ENCODE assay signal across 1 cellular context in genomic region chr14:35808658-35809563, GRCh38.
TF ChIP-seq lines count a peak whose summit lies in the region.
"Not testable (repeated sequence)": the region's sequence is repeated elsewhere in the genome, so short reads cannot be mapped to it uniquely, and the experiment has no call there.

Gene RALGAPA1 (minus strand): TSS chr14:35809295. CDS start chr14:35808835, 460 bp downstream.

TF ChIP-seq in HepG2, 621 proteins besides CTCF, POLR2A, EP300 and RAD21 (continued from another document and continues in another):
- TF ChIP-seq ZNF232 (CRISPR knock-in tag; IDR thresholded peaks at IDR 0.05; ENCODE audit: borderline replicate concordance) (peak; percentile 83; the same call in 1 of the 2 replicates), ZNF788 (CRISPR knock-in tag; IDR thresholded peaks at IDR 0.05; ENCODE audit: borderline replicate concordance) (peak; percentile 97), ZBTB26 (CRISPR knock-in tag; IDR thresholded peaks at IDR 0.05; ENCODE audit: borderline replicate concordance) (peak; percentile 89), ZNF770 (CRISPR knock-in tag; IDR thresholded peaks at IDR 0.05) (peak; percentile 87), SMAD9 (CRISPR knock-in tag; IDR thresholded peaks at IDR 0.05) (peak; percentile 39; the same call in 1 of the 2 replicates), ZNF605 (CRISPR knock-in tag; IDR thresholded peaks at IDR 0.05) (peak; percentile 85), NR2F6 (CRISPR knock-in tag; IDR thresholded peaks at IDR 0.05) (peak; percentile 73), SP1 (CRISPR knock-in tag; IDR thresholded peaks at IDR 0.05) (peak; percentile 70), ATF2 (CRISPR knock-in tag; IDR thresholded peaks at IDR 0.05) (peak; percentile 99), ZMYM4 (CRISPR knock-in tag; IDR thresholded peaks at IDR 0.05) (peak; percentile 98), ZBTB2 (CRISPR knock-in tag; IDR thresholded peaks at IDR 0.05; ENCODE audit: low read depth) (peak; percentile 79), SOX5 (CRISPR knock-in tag; IDR thresholded peaks at IDR 0.05; ENCODE audit: borderline replicate concordance) (peak; percentile 64), NONO (CRISPR knock-in tag; conservative IDR thresholded peaks at IDR 0.05) (peak; percentile 98), ZNF124 (CRISPR knock-in tag; IDR thresholded peaks at IDR 0.05) (peak; percentile 59), SKI (IDR thresholded peaks at IDR 0.05; ENCODE audit: partially characterized antibody) (peak; percentile 67), HNF4A (CRISPR knock-in tag; IDR thresholded peaks at IDR 0.05) (peak; percentile 50), NFKBIZ (CRISPR knock-in tag; IDR thresholded peaks at IDR 0.05) (peak; percentile 95), MYC (CRISPR knock-in tag; IDR thresholded peaks at IDR 0.05; ENCODE audit: borderline replicate concordance) (peak; percentile 85), CHCHD3 (CRISPR knock-in tag; IDR thresholded peaks at IDR 0.05) (peak; percentile 91), RBM39 (IDR thresholded peaks at IDR 0.05; ENCODE audit: low read depth, low read length, poor library complexity, severe bottlenecking) (peak; percentile 100), ZNF136 (CRISPR knock-in tag; IDR thresholded peaks at IDR 0.05; ENCODE audit: low read depth) (peak; percentile 89), HNF1A (CRISPR knock-in tag; IDR thresholded peaks at IDR 0.05; ENCODE audit: borderline replicate concordance) (peak; percentile 72; the same call in 1 of the 2 replicates), MXD3 (CRISPR knock-in tag; IDR thresholded peaks at IDR 0.05) (peak; percentile 94), KDM3A (CRISPR knock-in tag; IDR thresholded peaks at IDR 0.05; ENCODE audit: low read depth) (peak; percentile 60), ZNF609 (CRISPR knock-in tag; IDR thresholded peaks at IDR 0.05; ENCODE audit: borderline replicate concordance) (peak; percentile 78), RFXAP (CRISPR knock-in tag; IDR thresholded peaks at IDR 0.05; ENCODE audit: borderline replicate concordance) (peak; percentile 96; the same call in 1 of the 2 replicates), ZFAT (CRISPR knock-in tag; conservative IDR thresholded peaks at IDR 0.05) (peak; percentile 77; the same call in 1 of the 2 replicates), BRD4 (CRISPR knock-in tag; IDR thresholded peaks at IDR 0.05) (peak; percentile 98), IRF1 (CRISPR knock-in tag; IDR thresholded peaks at IDR 0.05; ENCODE audit: low read depth) (peak; percentile 21; the same call in 1 of the 2 replicates), ARHGAP35 (CRISPR knock-in tag; IDR thresholded peaks at IDR 0.05; ENCODE audit: borderline replicate concordance) (peak; percentile 97), ZNF790 (CRISPR knock-in tag; IDR thresholded peaks at IDR 0.05; ENCODE audit: borderline replicate concordance) (peak; percentile 95; the same call in 1 of the 2 replicates), KDM2A (CRISPR knock-in tag; IDR thresholded peaks at IDR 0.05; ENCODE audit: borderline replicate concordance, low read depth) (peak; percentile 96), ZNF280B (CRISPR knock-in tag; IDR thresholded peaks at IDR 0.05; ENCODE audit: borderline replicate concordance) (peak; percentile 78; the same call in 1 of the 2 replicates), ZNF589 (CRISPR knock-in tag; conservative IDR thresholded peaks at IDR 0.05) (peak; percentile 28; the same call in 1 of the 2 replicates), KDM4B (CRISPR knock-in tag; IDR thresholded peaks at IDR 0.05) (peak; percentile 96), KMT2B (CRISPR knock-in tag; IDR thresholded peaks at IDR 0.05) (peak; percentile 87), ZNF362 (CRISPR knock-in tag; IDR thresholded peaks at IDR 0.05; ENCODE audit: borderline replicate concordance) (peak; percentile 71), ARNTL (CRISPR knock-in tag; IDR thresholded peaks at IDR 0.05) (peak; percentile 84)
- not testable (repeated sequence) for TF ChIP-seq NR2F6 (IDR thresholded peaks at IDR 0.05); SP1 (IDR thresholded peaks at IDR 0.05); NONO (IDR thresholded peaks at IDR 0.05); HNF1A (IDR thresholded peaks at IDR 0.05; ENCODE audit: low read depth)
